1 cellular context compared by ENCODE assay signal in the genomic region with DNA sequence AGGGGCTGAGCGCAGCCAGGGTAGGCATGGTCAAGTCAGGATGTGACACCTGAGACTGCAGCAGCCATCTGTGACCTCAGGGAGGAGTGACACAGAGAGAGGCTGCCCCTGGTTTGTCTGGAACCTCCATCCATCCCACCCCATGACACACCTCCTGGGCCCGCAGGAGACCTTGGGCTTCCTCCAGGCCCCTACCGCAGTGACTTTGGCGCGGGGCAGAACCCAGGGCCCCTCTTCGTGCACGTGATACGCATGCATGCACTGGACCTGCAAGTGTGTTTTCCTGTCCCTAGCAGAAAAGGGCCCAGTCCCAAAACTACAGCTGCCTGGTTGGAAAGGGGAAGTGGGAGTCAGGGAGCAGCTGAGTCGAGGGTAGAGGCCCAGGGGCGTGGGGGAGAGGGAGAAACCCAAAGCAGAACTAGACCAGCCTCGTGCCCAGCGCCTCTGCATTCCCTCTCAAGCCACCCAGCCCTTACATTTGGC.
TF ChIP-seq lines count a peak whose summit lies in the region.

No MANE protein-coding gene starts in this region.

TF ChIP-seq in GM12878, 131 proteins besides CTCF, POLR2A, EP300 and RAD21 (continued from another document):
- TF ChIP-seq MEF2A (IDR thresholded peaks at IDR 0.05; ENCODE audit: insufficient read depth, low read depth, low read length) = no peak
- TF ChIP-seq NR2C2 (IDR thresholded peaks at IDR 0.05; ENCODE audit: borderline replicate concordance, control insufficient read depth, insufficient read length, low read depth) = no peak
- TF ChIP-seq ZNF592 (IDR thresholded peaks at IDR 0.05) = no peak
- peak; percentile 29 for TF ChIP-seq USF1 (IDR thresholded peaks at IDR 0.05; ENCODE audit: borderline replicate concordance, extremely low read length, insufficient read depth, low read depth, low read length)
- no peak for TF ChIP-seq SMC3 (IDR thresholded peaks at IDR 0.05; ENCODE audit: borderline replicate concordance, low read length)
- no peak for TF ChIP-seq MYC (IDR thresholded peaks at IDR 0.05; ENCODE audit: insufficient read depth, insufficient read length, insufficient replicate concordance, low read length, severe bottlenecking)
- peak; percentile 95 for TF ChIP-seq IKZF2 (IDR thresholded peaks at IDR 0.05)
TF ChIP-seq in GM12878: peak in this region for 21.
